Comparison of ENCODE assay signal across 18 cellular contexts in genomic region chr4:87490664-87491369, GRCh38. TPM values are rescaled to one million over a fixed set of nuclear protein-coding genes. Genes with fewer than 3 reads are reported as not detected.
"Had no signal": no experiment of that assay in that cellular context is flagged by ENCODE, and none has a peak within 500 bp of the region (broad histone marks: within the 10 kb centered on the region; RNA-seq: fewer than 3 reads in every experiment).

No MANE protein-coding gene starts in this region.

- H3K4me1 Mint-ChIP-seq: activated T-helper 17 cell treated with anti-CD3 and anti-CD28 coated beads, Interleukin-2, amount 50 U/mL, for 72 hours; naive thymus-derived CD8-positive, alpha-beta T cell had no signal

- H3K27me3 ChIP-seq: suprapubic skin, upper lobe of left lung had no signal

- H3K4me3 ChIP-seq: suprapubic skin, upper lobe of left lung had no signal

- ATAC-seq: activated T-helper 17 cell treated with anti-CD3 and anti-CD28 coated beads, Interleukin-2, amount 50 U/mL, for 72 hours; naive thymus-derived CD8-positive, alpha-beta T cell; sciatic nerve; T-cell had no signal

- H3K9me3 ChIP-seq: suprapubic skin, upper lobe of left lung had no signal

- DNase-seq: activated CD4-positive, alpha-beta T cell treated with anti-CD3 and anti-CD28 coated beads for 48 hours; activated naive CD4-positive, alpha-beta T cell treated with anti-CD3 and anti-CD28 coated beads for 36 hours; activated T-cell treated with anti-CD3 and anti-CD28 coated beads for 4 hours; central memory CD4-positive, alpha-beta T cell; cortex of kidney; effector CD8-positive, alpha-beta T cell; hypothalamus; mammary epithelial cell; naive thymus-derived CD8-positive, alpha-beta T cell; stimulated activated CD4-positive, alpha-beta T cell treated with anti-CD3 and anti-CD28 coated beads, Interleukin-12 subunit alpha, Interleukin-12 subunit beta, amount 100 ng/mL, for 4 hours; stimulated activated naive CD4-positive, alpha-beta T cell; T-cell; T1000; upper lobe of left lung had no signal

- H3K27ac ChIP-seq: suprapubic skin had no signal

- H3K4me1 ChIP-seq: suprapubic skin had no signal

- H3K27ac Mint-ChIP-seq: activated naive CD4-positive, alpha-beta T cell treated with anti-CD3 and anti-CD28 coated beads for 36 hours; activated T-helper 17 cell treated with anti-CD3 and anti-CD28 coated beads, Interleukin-2, amount 50 U/mL, for 72 hours; naive thymus-derived CD8-positive, alpha-beta T cell; T-cell had no signal

- H3K4me3 Mint-ChIP-seq: activated naive CD4-positive, alpha-beta T cell treated with anti-CD3 and anti-CD28 coated beads for 36 hours; activated T-helper 17 cell treated with anti-CD3 and anti-CD28 coated beads, Interleukin-2, amount 50 U/mL, for 72 hours; naive thymus-derived CD8-positive, alpha-beta T cell; T-cell had no signal

RNA-seq across cellular contexts. Expression of gene SPARCL1, which starts 38.4 kb away (rescaled TPM):
- total RNA-seq: activated naive CD4-positive, alpha-beta T cell treated with anti-CD3 and anti-CD28 coated beads for 36 hours; mononuclear cell; naive thymus-derived CD8-positive, alpha-beta T cell had no signal
